8 cellular contexts compared by ENCODE assay signal in the genomic region with DNA sequence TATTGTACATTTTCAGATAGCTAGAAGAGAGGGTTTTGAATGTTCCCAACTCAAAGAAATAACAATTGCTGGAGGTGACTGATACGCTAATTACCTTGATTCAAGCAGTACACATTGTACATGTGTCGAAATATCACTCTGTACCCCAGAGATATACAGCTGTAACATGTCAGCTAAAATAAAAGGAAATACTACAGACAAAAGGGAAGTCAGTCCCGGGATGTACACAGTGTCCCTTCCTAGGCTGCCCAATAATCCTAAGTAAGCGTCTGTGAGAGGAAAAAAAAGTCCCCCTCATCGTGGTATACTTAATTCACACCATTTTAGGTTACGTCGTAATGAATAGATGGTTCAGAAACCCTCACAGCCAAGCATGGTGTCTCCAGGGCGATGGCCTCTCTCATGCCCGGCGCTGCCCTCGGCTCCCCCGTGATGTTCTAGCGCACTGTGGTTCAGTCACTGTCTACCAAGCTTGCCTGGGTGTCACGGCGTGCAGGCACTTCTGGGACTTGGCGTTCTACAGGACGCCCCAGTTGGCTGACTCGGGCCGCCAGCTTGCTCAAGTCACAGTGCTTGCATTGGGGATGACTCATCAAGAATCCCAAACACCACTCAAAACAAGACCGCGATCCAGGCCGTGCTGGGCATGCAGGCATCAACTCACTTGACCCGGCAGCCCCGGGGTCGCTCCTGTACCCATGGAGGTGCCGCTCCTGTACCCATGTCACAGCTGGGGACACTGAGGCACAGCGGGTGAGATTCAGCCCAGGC. TPM values are rescaled to one million over a fixed set of nuclear protein-coding genes. Genes with fewer than 3 reads are reported as not detected.
DNase-seq lines count a peak whose midpoint lies in the region; ATAC-seq, FAIRE-seq and TF ChIP-seq lines count a peak whose summit lies in the region.

No MANE protein-coding gene starts in this region.

- no peak overlapping the region for H2AFZ ChIP-seq in astrocyte (ENCODE audit: low read depth, low read length)

- H3K36me3 Mint-ChIP-seq in astrocyte (ENCODE audit: low read depth, unreplicated experiment): no peaks in the 10 kb centered on the region

- no peak overlapping the region for H3K9ac ChIP-seq in astrocyte (ENCODE audit: low read length)

- H3K4me2 ChIP-seq in astrocyte (ENCODE audit: low read length): peak overlapping the region; percentile 37

- H3K4me1 Mint-ChIP-seq in astrocyte (ENCODE audit: low read depth, unreplicated experiment): peaks cover 12% of the 10 kb centered on the region

- H3K79me2 ChIP-seq in astrocyte (ENCODE audit: insufficient read depth, low read length): no peaks in the 10 kb centered on the region

- in situ Hi-C loops in transverse colon (cut with MboI; ENCODE audit: low pct_ligation_motif_present in 1 of 4, low pct_unique_long_range_greater_than_20kb in 1 of 4, low sequenced_read_pairs in 3 of 4) (no loop called here), GM13977 (cut with MboI; ENCODE audit: low pct_unique_long_range_greater_than_20kb, low sequenced_read_pairs, unreplicated experiment) (no loop called here)

- H3K27me3 Mint-ChIP-seq in astrocyte (ENCODE audit: low read depth, unreplicated experiment): peaks cover 4% of the 10 kb centered on the region

- peak overlapping the region; percentile 66 for H3K27ac Mint-ChIP-seq in astrocyte (ENCODE audit: unreplicated experiment)

- no peak for FAIRE-seq in astrocyte (lab: Jason Lieb, UNC)

- H3K4me1 ChIP-seq in astrocyte (ENCODE audit: insufficient read depth, low read length) (peaks cover 14% of the 10 kb centered on the region), transverse colon (peaks cover 0 to 14% (median 10%) of the 10 kb centered on the region in 4 donors)

- WGBS in transverse colon (ENCODE audit: low coverage in 1 of 2), 2 donors: 69 to 81% methylated on average over 5 to 21 of the region's 27 CpGs

- H3K9me3 ChIP-seq in astrocyte (ENCODE audit: insufficient read depth, low read depth, low read length) (no peaks in the 10 kb centered on the region), transverse colon (no peaks in the 10 kb centered on the region)

- intact Hi-C loops in transverse colon (cut with DNase I; ENCODE audit: low total_unique reads): no loop called here

- TF ChIP-seq CTCF in astrocyte (IDR thresholded peaks at IDR 0.05; ENCODE audit: insufficient read depth, low read depth, low read length) (no peak), kidney epithelial cell (IDR thresholded peaks at IDR 0.05; ENCODE audit: insufficient read depth, low read length, poor library complexity, severe bottlenecking) (no peak), transverse colon (IDR thresholded peaks at IDR 0.05) (no peak), GM13977 (IDR thresholded peaks at IDR 0.05; ENCODE audit: extremely low read depth, insufficient read depth, missing control alignments) (no peak)

- TF ChIP-seq POLR2A in transverse colon (IDR thresholded peaks at IDR 0.05): no peak

- ATAC-seq in GM18511 (IDR thresholded peaks at IDR 0.05; ENCODE audit: unreplicated experiment) (no peak), HG03025 (IDR thresholded peaks at IDR 0.05; ENCODE audit: low FRiP score, unreplicated experiment) (no peak)

- H3K27ac ChIP-seq in astrocyte (ENCODE audit: low read depth, low read length) (no peak overlapping the region), transverse colon (peak overlapping the region; percentile 48 to 71 (median 51))

- no peak for TF ChIP-seq EP300 in transverse colon (IDR thresholded peaks at IDR 0.05; ENCODE audit: low read depth)

- DNase-seq in HT-29 (ENCODE audit: low spot score): peak; percentile 61
- DNase-seq in astrocyte (ENCODE audit: low read depth): peak; percentile 71
- DNase-seq in kidney epithelial cell (ENCODE audit: low read depth): peak; percentile 54
- DNase-seq in transverse colon: peak; percentile 56
- DNase-seq in GM13977 (ENCODE audit: low spot score): no peak
- no peak for DNase-seq in NK-92 (lab: John Stamatoyannopoulos, UW; ENCODE audit: unreplicated experiment)

- no peaks in the 10 kb centered on the region for H4K20me1 ChIP-seq in astrocyte (ENCODE audit: insufficient read depth, low read length)

- no peaks in the 10 kb centered on the region for H3K9me3 Mint-ChIP-seq in astrocyte (ENCODE audit: unreplicated experiment)

- H3K4me3 ChIP-seq in astrocyte (ENCODE audit: insufficient read depth, low read depth, low read length) (no peak overlapping the region), kidney epithelial cell (ENCODE audit: low read depth, low read length) (no peak overlapping the region), transverse colon (no peak overlapping the region)

- H3K36me3 ChIP-seq in astrocyte (ENCODE audit: insufficient read depth, low read length) (no peaks in the 10 kb centered on the region), kidney epithelial cell (ENCODE audit: control insufficient read depth, insufficient read depth, low read length) (no peaks in the 10 kb centered on the region), transverse colon (no peaks in the 10 kb centered on the region)

- H3K4me3 Mint-ChIP-seq in astrocyte (ENCODE audit: unreplicated experiment): no peak overlapping the region

- no peaks in the 10 kb centered on the region for H3K27me3 ChIP-seq in astrocyte (ENCODE audit: insufficient read depth, low read length)
- no peaks in the 10 kb centered on the region for H3K27me3 ChIP-seq in kidney epithelial cell (ENCODE audit: control insufficient read depth, insufficient read depth, low read length)
- no peaks in the 10 kb centered on the region for H3K27me3 ChIP-seq in transverse colon

RNA-seq across cellular contexts. Expression of a gene that starts 27.6 kb away (rescaled TPM):
- total RNA-seq in HT-29 (2014; rRNA removed; shearing (Covaris generic)): 5.5 and 7.0 TPM in 2 replicates
- 5.0 and 7.0 TPM in 2 replicates for total RNA-seq in astrocyte
- total RNA-seq in kidney epithelial cell: 4.4 and 4.8 TPM in 2 replicates
- 1 to 10 TPM in 3 of 4 donors, under 1 TPM in 1; 0.75 to 2.8 (median 2.0) TPM for total RNA-seq in transverse colon

RNA-seq across cellular contexts. Expression of a gene that starts 28.3 kb away (rescaled TPM):
- 24.3 and 24.6 TPM in 2 replicates for total RNA-seq in HT-29 (2014; rRNA removed; shearing (Covaris generic))
- total RNA-seq in astrocyte (37.6 and 45.1 TPM in 2 replicates), kidney epithelial cell (54.5 and 58.5 TPM in 2 replicates), transverse colon (10 to 100 TPM; 12.3 to 22.4 (median 18.1) TPM)

RNA-seq across cellular contexts. Expression of a gene that starts 37.4 kb away (rescaled TPM):
- total RNA-seq in HT-29 (2014; rRNA removed; shearing (Covaris generic)): 5.8 and 6.4 TPM in 2 replicates
- 46.9 and 47.7 TPM in 2 replicates for total RNA-seq in astrocyte
- total RNA-seq in kidney epithelial cell: 60.9 and 90.6 TPM in 2 replicates
- total RNA-seq in transverse colon: 10 to 100 TPM; 54.6 to 96.5 (median 81.4) TPM

Comparison
In these comparisons a context has a peak if more than half of its experiments do, and no peak if none do; other contexts are left out.
1. DNase-seq: peak in HT-29 (single experiment), astrocyte (single experiment), kidney epithelial cell (single experiment) and transverse colon (single experiment); none in GM13977 (single experiment) and NK-92 (single experiment).